9 cellular contexts compared by ENCODE assay signal in the genomic region with DNA sequence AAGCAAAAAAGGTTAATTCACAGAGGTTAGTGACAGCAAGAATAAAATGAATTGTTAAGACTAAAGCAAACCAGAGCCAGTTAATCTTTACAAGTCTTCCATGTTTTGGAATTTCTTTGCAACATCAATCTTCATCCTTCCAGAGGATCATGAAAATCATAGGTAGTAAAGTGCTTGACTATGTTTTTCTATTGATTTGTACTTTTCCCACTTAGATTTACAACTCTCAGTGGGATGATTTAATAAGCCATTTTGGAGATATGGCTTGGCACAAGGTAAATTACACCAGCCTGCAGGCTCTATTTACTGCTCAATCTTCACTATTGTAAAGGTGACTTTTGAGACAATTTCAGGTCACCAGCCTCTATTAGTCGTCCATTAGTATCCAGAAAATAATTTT.
"Had no signal": no experiment of that assay in that cellular context is flagged by ENCODE, and none has a peak within 500 bp of the region (broad histone marks: within the 10 kb centered on the region; RNA-seq: fewer than 3 reads in every experiment).

No MANE protein-coding gene starts in this region.

- H3K9me3 ChIP-seq: HAP-1 had no signal

- DNase-seq: GM23248, GOT3, H7, KBM-7 had no signal

- FAIRE-seq: HepG2 had no signal

- H2AFZ ChIP-seq: GM23248 had no signal

- H3K36me3 ChIP-seq: HAP-1 had no signal

- H3K4me1 ChIP-seq: HAP-1 had no signal

- ATAC-seq: HCT116, HepG2 had no signal

- H3K4me3 Mint-ChIP-seq: IgD-negative memory B cell had no signal

- H3K27ac ChIP-seq: GM23248, HL-60 had no signal

- H3K4me3 ChIP-seq: GM23248, HAP-1 had no signal

- H3K9me3 Mint-ChIP-seq: IgD-negative memory B cell had no signal

- H3K27ac Mint-ChIP-seq: IgD-negative memory B cell had no signal

- H3K9ac ChIP-seq: GM23248 had no signal
